ENCODE assay signal across 22 cellular contexts in genomic region chr2:180175736-180176135, GRCh38.
"Had no signal": no experiment of that assay in that cellular context is flagged by ENCODE, and none has a peak within 500 bp of the region (broad histone marks: within the 10 kb centered on the region; RNA-seq: fewer than 3 reads in every experiment).

No MANE protein-coding gene starts in this region.

- H3K9ac ChIP-seq: SK-N-SH had no signal

- H3K4me1 ChIP-seq: SJSA1 had no signal

- H3K4me2 ChIP-seq: SK-N-SH had no signal

- H3K9me3 ChIP-seq: MG63, SJSA1 had no signal

- H3K27ac ChIP-seq: RWPE1, SJSA1 had no signal

- DNase-seq: IMR-90, Karpas-422, KG1, MG63, NCI-H1092, NCI-H1105 treated with DMSO at 0.1 percent for 48 hours, NCI-H1417 treated with DMSO at 0.1 percent for 48 hours, NCI-H187, NCI-H2029, NCI-H2081 treated with DMSO at 0.1 percent for 48 hours, NCI-H2171 treated with DMSO at 0.1 percent for 48 hours, NCI-H345, NCI-H446 treated with DMSO at 0.1 percent for 48 hours, NCI-H510A treated with DMSO at 0.1 percent for 48 hours, NCI-H526, NCI-H748 treated with DMSO at 0.1 percent for 48 hours, SHP77, SK-N-SH, SW 1271, T-cell had no signal

- H3K4me3 ChIP-seq: MG63, SJSA1 had no signal

- H3K27me3 ChIP-seq: MG63, SJSA1 had no signal

- H3K36me3 ChIP-seq: MG63, SJSA1 had no signal
